26 cellular contexts compared by ENCODE assay signal in genomic region chr2:137223722-137224121, GRCh38.
"Had no signal": no experiment of that assay in that cellular context is flagged by ENCODE, and none has a peak within 500 bp of the region (broad histone marks: within the 10 kb centered on the region; RNA-seq: fewer than 3 reads in every experiment).

No MANE protein-coding gene starts in this region.

- H3K4me1 Mint-ChIP-seq: activated T-helper 17 cell treated with anti-CD3 and anti-CD28 coated beads, Interleukin-2, amount 50 U/mL, for 72 hours; natural killer cell; T-helper 17 cell had no signal

- H3K79me2 ChIP-seq: hepatocyte had no signal

- FAIRE-seq: pancreas had no signal

- H3K36me3 ChIP-seq: adrenal gland, ascending aorta, brain microvascular endothelial cell, left ventricle myocardium inferior, neutrophil, pancreas, right atrium auricular region, upper lobe of left lung, WERI-Rb-1 had no signal

- ATAC-seq: activated T-helper 17 cell treated with anti-CD3 and anti-CD28 coated beads, Interleukin-2, amount 50 U/mL, for 72 hours; natural killer cell; pancreas; psoas muscle; T-helper 17 cell had no signal

- H3K27ac ChIP-seq: adrenal gland, ascending aorta, brain microvascular endothelial cell, hepatocyte, left ventricle myocardium inferior, neutrophil, pancreas, psoas muscle, right atrium auricular region, upper lobe of left lung, WERI-Rb-1 had no signal

- H3K9me3 Mint-ChIP-seq: activated T-helper 17 cell treated with anti-CD3 and anti-CD28 coated beads, Interleukin-2, amount 50 U/mL, for 72 hours had no signal

- H3K4me2 ChIP-seq: hepatocyte had no signal

- H3K27me3 ChIP-seq: adrenal gland, ascending aorta, brain microvascular endothelial cell, hepatocyte, neutrophil, right atrium auricular region, upper lobe of left lung had no signal

- DNase-seq: activated CD4-positive, alpha-beta T cell treated with anti-CD3 and anti-CD28 coated beads for 1 hour; activated CD4-positive, alpha-beta T cell treated with anti-CD3 and anti-CD28 coated beads, Interleukin-2, amount 50 U/mL, for 1 hour; activated naive CD4-positive, alpha-beta T cell; activated T-cell treated with anti-CD3 and anti-CD28 coated beads, Interleukin-2, amount 50 U/mL, for 1 hour; adrenal gland; brain microvascular endothelial cell; central memory CD4-positive, alpha-beta T cell; dermis blood vessel endothelial cell; effector CD8-positive, alpha-beta T cell; foreskin melanocyte; left ventricle myocardium inferior; midbrain; natural killer cell; pancreas; psoas muscle; stimulated activated CD4-positive, alpha-beta T cell treated with anti-CD3 and anti-CD28 coated beads, Interleukin-4, amount 100 ng/mL, for 24 hours; stimulated activated naive CD4-positive, alpha-beta T cell treated with Interleukin-2 at 50 U/mL for 16 hours; T-helper 17 cell; WERI-Rb-1 had no signal

- H3K27me3 Mint-ChIP-seq: activated T-helper 17 cell treated with anti-CD3 and anti-CD28 coated beads, Interleukin-2, amount 50 U/mL, for 72 hours; T-helper 17 cell had no signal

- H3K4me3 ChIP-seq: adrenal gland, ascending aorta, hepatocyte, left ventricle myocardium inferior, pancreas, psoas muscle, right atrium auricular region, upper lobe of left lung had no signal

- H3K27ac Mint-ChIP-seq: activated naive CD8-positive, alpha-beta T cell; activated T-helper 17 cell treated with anti-CD3 and anti-CD28 coated beads, Interleukin-2, amount 50 U/mL, for 72 hours; natural killer cell; T-helper 17 cell had no signal

- H3K4me1 ChIP-seq: left ventricle myocardium inferior, pancreas, psoas muscle, right atrium auricular region, upper lobe of left lung had no signal

- H3K4me3 Mint-ChIP-seq: activated naive CD8-positive, alpha-beta T cell; activated T-helper 17 cell treated with anti-CD3 and anti-CD28 coated beads, Interleukin-2, amount 50 U/mL, for 72 hours; natural killer cell; T-helper 17 cell had no signal

- H3K36me3 Mint-ChIP-seq: activated naive CD8-positive, alpha-beta T cell; natural killer cell had no signal
